1 cellular context compared by ENCODE assay signal in the genomic region with DNA sequence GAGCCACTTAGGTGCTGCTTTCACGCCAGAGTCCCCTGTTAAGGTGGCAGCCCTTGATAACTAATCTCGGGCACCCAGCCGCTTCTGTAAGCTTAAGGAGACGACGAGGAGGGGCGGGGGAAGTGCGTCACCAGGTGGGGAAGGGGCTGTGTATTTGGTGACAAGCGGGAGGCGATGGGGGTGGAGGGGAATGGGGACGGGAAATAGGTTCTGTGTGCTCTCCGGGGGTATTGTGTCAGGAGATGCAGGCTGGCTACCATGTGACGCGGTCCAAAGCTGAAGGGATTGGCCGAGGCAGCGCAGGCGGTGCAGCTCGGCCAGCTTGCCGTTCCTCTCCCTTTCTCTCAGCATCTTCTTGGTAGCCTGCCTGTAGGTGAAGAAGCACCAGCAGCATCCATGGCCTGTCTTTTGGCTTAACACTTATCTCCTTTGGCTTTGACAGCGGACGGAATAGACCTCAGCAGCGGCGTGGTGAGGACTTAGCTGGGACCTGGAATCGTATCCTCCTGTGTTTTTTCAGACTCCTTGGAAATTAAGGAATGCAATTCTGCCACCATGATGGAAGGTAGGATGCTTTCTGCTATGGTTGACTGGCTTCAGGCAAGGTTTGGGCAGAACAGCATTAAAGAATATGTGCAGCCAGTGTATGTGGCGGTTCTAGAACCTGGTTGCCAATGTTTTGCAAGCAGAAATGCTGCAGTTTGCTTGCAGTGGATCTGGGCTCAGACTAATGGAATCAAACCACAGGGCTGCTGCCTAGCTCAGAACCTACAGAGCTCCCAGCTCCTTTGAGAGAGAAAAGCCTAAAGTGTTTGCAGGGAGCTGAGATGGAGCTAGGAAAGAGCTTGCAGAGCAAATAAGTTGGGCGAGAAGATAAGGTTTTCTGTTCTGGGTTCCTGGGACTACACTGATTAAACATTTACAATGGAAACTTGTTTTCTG.
TF ChIP-seq lines count a peak whose summit lies in the region.

A gene with protein sequence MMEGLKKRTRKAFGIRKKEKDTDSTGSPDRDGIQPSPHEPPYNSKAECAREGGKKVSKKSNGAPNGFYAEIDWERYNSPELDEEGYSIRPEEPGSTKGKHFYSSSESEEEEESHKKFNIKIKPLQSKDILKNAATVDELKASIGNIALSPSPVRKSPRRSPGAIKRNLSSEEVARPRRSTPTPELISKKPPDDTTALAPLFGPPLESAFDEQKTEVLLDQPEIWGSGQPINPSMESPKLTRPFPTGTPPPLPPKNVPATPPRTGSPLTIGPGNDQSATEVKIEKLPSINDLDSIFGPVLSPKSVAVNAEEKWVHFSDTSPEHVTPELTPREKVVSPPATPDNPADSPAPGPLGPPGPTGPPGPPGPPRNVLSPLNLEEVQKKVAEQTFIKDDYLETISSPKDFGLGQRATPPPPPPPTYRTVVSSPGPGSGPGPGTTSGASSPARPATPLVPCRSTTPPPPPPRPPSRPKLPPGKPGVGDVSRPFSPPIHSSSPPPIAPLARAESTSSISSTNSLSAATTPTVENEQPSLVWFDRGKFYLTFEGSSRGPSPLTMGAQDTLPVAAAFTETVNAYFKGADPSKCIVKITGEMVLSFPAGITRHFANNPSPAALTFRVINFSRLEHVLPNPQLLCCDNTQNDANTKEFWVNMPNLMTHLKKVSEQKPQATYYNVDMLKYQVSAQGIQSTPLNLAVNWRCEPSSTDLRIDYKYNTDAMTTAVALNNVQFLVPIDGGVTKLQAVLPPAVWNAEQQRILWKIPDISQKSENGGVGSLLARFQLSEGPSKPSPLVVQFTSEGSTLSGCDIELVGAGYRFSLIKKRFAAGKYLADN (plus strand): TSS at position 350 of the 942 bp plus-strand sequence. CDS start 206 bp downstream, at position 556.

TF ChIP-seq in SK-N-SH, 30 proteins besides CTCF, POLR2A, EP300 and RAD21 (continued from another document):
- TF ChIP-seq TEAD4 (IDR thresholded peaks at IDR 0.05; ENCODE audit: borderline replicate concordance, insufficient read depth) (no peak), MXI1 (IDR thresholded peaks at IDR 0.05; ENCODE audit: low read depth, low read length) (peak; percentile 85), FOXJ3 (CRISPR knock-in tag; IDR thresholded peaks at IDR 0.05) (no peak), YY1 (IDR thresholded peaks at IDR 0.05; ENCODE audit: low read depth) (no peak), TAF1 (IDR thresholded peaks at IDR 0.05; ENCODE audit: borderline replicate concordance, low read depth, low read length) (peak; percentile 59; the same call in 1 of the 2 replicates), FOXM1 (IDR thresholded peaks at IDR 0.05; ENCODE audit: low read depth) (no peak), RCOR1 (IDR thresholded peaks at IDR 0.05; ENCODE audit: low read length) (0 out of 2 replicates have a peak, but pooled peaks have one; percentile 8), POLR2AphosphoS5 (IDR thresholded peaks at IDR 0.05; ENCODE audit: low read depth, low read length) (peak; percentile 72), SMC3 (IDR thresholded peaks at IDR 0.05; ENCODE audit: low read depth, low read length) (no peak)
- TF ChIP-seq, protein P1, sequence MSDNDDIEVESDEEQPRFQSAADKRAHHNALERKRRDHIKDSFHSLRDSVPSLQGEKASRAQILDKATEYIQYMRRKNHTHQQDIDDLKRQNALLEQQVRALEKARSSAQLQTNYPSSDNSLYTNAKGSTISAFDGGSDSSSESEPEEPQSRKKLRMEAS (IDR thresholded peaks at IDR 0.05; ENCODE audit: low read depth): peak; percentile 67
- TF ChIP-seq, protein P2, sequence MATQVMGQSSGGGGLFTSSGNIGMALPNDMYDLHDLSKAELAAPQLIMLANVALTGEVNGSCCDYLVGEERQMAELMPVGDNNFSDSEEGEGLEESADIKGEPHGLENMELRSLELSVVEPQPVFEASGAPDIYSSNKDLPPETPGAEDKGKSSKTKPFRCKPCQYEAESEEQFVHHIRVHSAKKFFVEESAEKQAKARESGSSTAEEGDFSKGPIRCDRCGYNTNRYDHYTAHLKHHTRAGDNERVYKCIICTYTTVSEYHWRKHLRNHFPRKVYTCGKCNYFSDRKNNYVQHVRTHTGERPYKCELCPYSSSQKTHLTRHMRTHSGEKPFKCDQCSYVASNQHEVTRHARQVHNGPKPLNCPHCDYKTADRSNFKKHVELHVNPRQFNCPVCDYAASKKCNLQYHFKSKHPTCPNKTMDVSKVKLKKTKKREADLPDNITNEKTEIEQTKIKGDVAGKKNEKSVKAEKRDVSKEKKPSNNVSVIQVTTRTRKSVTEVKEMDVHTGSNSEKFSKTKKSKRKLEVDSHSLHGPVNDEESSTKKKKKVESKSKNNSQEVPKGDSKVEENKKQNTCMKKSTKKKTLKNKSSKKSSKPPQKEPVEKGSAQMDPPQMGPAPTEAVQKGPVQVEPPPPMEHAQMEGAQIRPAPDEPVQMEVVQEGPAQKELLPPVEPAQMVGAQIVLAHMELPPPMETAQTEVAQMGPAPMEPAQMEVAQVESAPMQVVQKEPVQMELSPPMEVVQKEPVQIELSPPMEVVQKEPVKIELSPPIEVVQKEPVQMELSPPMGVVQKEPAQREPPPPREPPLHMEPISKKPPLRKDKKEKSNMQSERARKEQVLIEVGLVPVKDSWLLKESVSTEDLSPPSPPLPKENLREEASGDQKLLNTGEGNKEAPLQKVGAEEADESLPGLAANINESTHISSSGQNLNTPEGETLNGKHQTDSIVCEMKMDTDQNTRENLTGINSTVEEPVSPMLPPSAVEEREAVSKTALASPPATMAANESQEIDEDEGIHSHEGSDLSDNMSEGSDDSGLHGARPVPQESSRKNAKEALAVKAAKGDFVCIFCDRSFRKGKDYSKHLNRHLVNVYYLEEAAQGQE (IDR thresholded peaks at IDR 0.05; ENCODE audit: low read depth, low read length): no peak
- TF ChIP-seq, protein P3, sequence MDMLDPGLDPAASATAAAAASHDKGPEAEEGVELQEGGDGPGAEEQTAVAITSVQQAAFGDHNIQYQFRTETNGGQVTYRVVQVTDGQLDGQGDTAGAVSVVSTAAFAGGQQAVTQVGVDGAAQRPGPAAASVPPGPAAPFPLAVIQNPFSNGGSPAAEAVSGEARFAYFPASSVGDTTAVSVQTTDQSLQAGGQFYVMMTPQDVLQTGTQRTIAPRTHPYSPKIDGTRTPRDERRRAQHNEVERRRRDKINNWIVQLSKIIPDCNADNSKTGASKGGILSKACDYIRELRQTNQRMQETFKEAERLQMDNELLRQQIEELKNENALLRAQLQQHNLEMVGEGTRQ (IDR thresholded peaks at IDR 0.05; ENCODE audit: borderline replicate concordance, low read depth, low read length): peak; percentile 41; the same call in 1 of the 2 replicates
- TF ChIP-seq, protein P4, sequence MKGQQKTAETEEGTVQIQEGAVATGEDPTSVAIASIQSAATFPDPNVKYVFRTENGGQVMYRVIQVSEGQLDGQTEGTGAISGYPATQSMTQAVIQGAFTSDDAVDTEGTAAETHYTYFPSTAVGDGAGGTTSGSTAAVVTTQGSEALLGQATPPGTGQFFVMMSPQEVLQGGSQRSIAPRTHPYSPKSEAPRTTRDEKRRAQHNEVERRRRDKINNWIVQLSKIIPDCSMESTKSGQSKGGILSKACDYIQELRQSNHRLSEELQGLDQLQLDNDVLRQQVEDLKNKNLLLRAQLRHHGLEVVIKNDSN (IDR thresholded peaks at IDR 0.05; ENCODE audit: borderline replicate concordance, low read depth): peak; percentile 83; the same call in 1 of the 2 replicates
